8 cellular contexts compared by ENCODE assay signal in genomic region chr6:157381631-157382621, GRCh38. TPM values are rescaled to one million over a fixed set of nuclear protein-coding genes. Genes with fewer than 3 reads are reported as not detected.
DNase-seq lines count a peak whose midpoint lies in the region; ATAC-seq lines count a peak whose summit lies in the region.

No MANE protein-coding gene starts in this region.

- DNase-seq in GDM1 (lab: John Stamatoyannopoulos, UW): peak; percentile 23
- DNase-seq in LHCN-M2 (ENCODE audit: low read depth): peak; percentile 31
- DNase-seq in activated CD4-positive, CD25-positive, alpha-beta regulatory T cell treated with anti-CD3 and anti-CD28 coated beads, Interleukin-2, amount 50 U/mL, for 16 hours (ENCODE audit: low read depth, low spot score): peak; percentile 31
- DNase-seq in central memory CD8-positive, alpha-beta T cell (ENCODE audit: low spot score in 2 of 2): peak; percentile 19 to 25
- DNase-seq in kidney glomerular epithelial cell (lab: John Stamatoyannopoulos, UW): peak; percentile 44
- peak; percentile 16 to 40 for DNase-seq in stimulated activated CD4-positive, alpha-beta T cell treated with anti-CD3 and anti-CD28 coated beads, Interleukin-1b, Interleukin-23, amount 100 ng/mL, for 1 hour (ENCODE audit: low read depth in 2 of 2)
- DNase-seq in OCI-M2 (lab: John Stamatoyannopoulos, UW; ENCODE audit: unreplicated experiment): no peak

- H3K36me3 Mint-ChIP-seq in central memory CD8-positive, alpha-beta T cell (ENCODE audit: insufficient read depth): peaks cover 4% of the 10 kb centered on the region

- H3K9me3 Mint-ChIP-seq in central memory CD8-positive, alpha-beta T cell: no peaks in the 10 kb centered on the region

- no peaks in the 10 kb centered on the region for H3K27me3 Mint-ChIP-seq in central memory CD8-positive, alpha-beta T cell

- H3K27ac Mint-ChIP-seq in central memory CD8-positive, alpha-beta T cell (ENCODE audit: low read depth): peak overlapping the region; percentile 82

- H3K4me1 Mint-ChIP-seq in central memory CD8-positive, alpha-beta T cell: peaks cover 41% of the 10 kb centered on the region

- H3K4me3 Mint-ChIP-seq in central memory CD8-positive, alpha-beta T cell: peak overlapping the region; percentile 83

- peak; percentile 20 for ATAC-seq in GM21723 (IDR thresholded peaks at IDR 0.05; ENCODE audit: unreplicated experiment)
- peak; percentile 30 for ATAC-seq in central memory CD8-positive, alpha-beta T cell (replicated peaks; ENCODE audit: extremely low read depth, poor library complexity, severe bottlenecking)

RNA-seq across cellular contexts. Expression of gene ZDHHC14, which starts 0.9 kb away (rescaled TPM):
- 1.2 and 2.2 TPM in 2 replicates for total RNA-seq in LHCN-M2 (2014; rRNA removed)
- polyA plus RNA-seq in LHCN-M2 (2012): 0.63 TPM

RNA-seq across cellular contexts. Expression of gene TMEM242, which starts 58.6 kb away (rescaled TPM):
- 4.7 and 5.5 TPM in 2 replicates for total RNA-seq in LHCN-M2 (2014; rRNA removed)
- polyA plus RNA-seq in LHCN-M2 (2012): 4.4 TPM
